20 cellular contexts compared by ENCODE assay signal in genomic region chr6:37512400-37512958, GRCh38. TPM values are rescaled to one million over a fixed set of nuclear protein-coding genes. Genes with fewer than 3 reads are reported as not detected.
A peak's percentile ranks its signal among the peaks of the same experiment; 100 is the strongest.
DNase-seq lines count a peak whose midpoint lies in the region; ATAC-seq lines count a peak whose summit lies in the region.
"Had no signal": no experiment of that assay in that cellular context is flagged by ENCODE, and none has a peak within 500 bp of the region (broad histone marks: within the 10 kb centered on the region; RNA-seq: fewer than 3 reads in every experiment).

No MANE protein-coding gene starts in this region.

- H3K4me2 ChIP-seq in BLaER1 (peak overlapping the region; percentile 96), mesendoderm (ENCODE audit: low read length) (peak overlapping the region; percentile 58)

- no peak overlapping the region for H3K18ac ChIP-seq in mesendoderm (ENCODE audit: low read length)

- no peaks in the 10 kb centered on the region for H3K27me3 Mint-ChIP-seq in central memory CD8-positive, alpha-beta T cell
- H3K27me3 Mint-ChIP-seq: activated CD4-positive, alpha-beta memory T cell treated with anti-CD3 and anti-CD28 coated beads, Interleukin-2, amount 10 ng/mL, durations not matched to agents 7 days and 5 days; activated naive CD4-positive, alpha-beta T cell treated with anti-CD3 and anti-CD28 coated beads, Interleukin-2, amount 50 U/mL, for 24 hours had no signal

- no CpG with 5 or more reads among the region's 11 CpGs for WGBS in mesendoderm (ENCODE audit: extremely low coverage, insufficient coverage, low lambda C conversion rate)

- H3K36me3 ChIP-seq in BLaER1 (no peaks in the 10 kb centered on the region), HUES6 (ENCODE audit: control insufficient read depth, insufficient read depth, low read length) (no peaks in the 10 kb centered on the region), mesendoderm (ENCODE audit: control insufficient read depth, insufficient read depth, low read length) (no peaks in the 10 kb centered on the region)
- H3K36me3 ChIP-seq: BE2C, heart left ventricle, lower lobe of right lung, SJSA1, spleen had no signal

- no peak overlapping the region for H3K4me3 ChIP-seq in BLaER1
- peak overlapping the region; percentile 50 for H3K4me3 ChIP-seq in HUES6 (ENCODE audit: low read depth, low read length)
- no peak overlapping the region for H3K4me3 ChIP-seq in mesendoderm (ENCODE audit: low read length)
- H3K4me3 ChIP-seq: heart left ventricle, lower lobe of right lung, SJSA1, spleen had no signal

- H2BK5ac ChIP-seq in mesendoderm (ENCODE audit: low read length): no peak overlapping the region

- no peaks in the 10 kb centered on the region for H4K20me1 ChIP-seq in BLaER1

- H3K56ac ChIP-seq in mesendoderm (ENCODE audit: low read length): peak overlapping the region; percentile 69

- no peaks in the 10 kb centered on the region for H3K79me1 ChIP-seq in mesendoderm (ENCODE audit: low read length)

- peak overlapping the region; percentile 98 for H3K27ac Mint-ChIP-seq in central memory CD8-positive, alpha-beta T cell (ENCODE audit: low read depth)
- H3K27ac Mint-ChIP-seq: activated CD4-positive, alpha-beta memory T cell treated with anti-CD3 and anti-CD28 coated beads, Interleukin-2, amount 10 ng/mL, durations not matched to agents 7 days and 5 days had no signal

- no peak for DNase-seq in central memory CD8-positive, alpha-beta T cell (ENCODE audit: low spot score in 2 of 2)
- DNase-seq in mesendoderm: peak; percentile 82
- DNase-seq in activated effector memory CD4-positive, alpha-beta T cell treated with anti-CD3 and anti-CD28 coated beads, Interleukin-2, amount 50 U/mL, for 16 hours: no peak
- DNase-seq in NCI-H748 (lab: John Stamatoyannopoulos, UW; ENCODE audit: unreplicated experiment): no peak
- DNase-seq in AG08395 (ENCODE audit: low spot score): no peak
- DNase-seq: activated CD4-positive, alpha-beta memory T cell treated with anti-CD3 and anti-CD28 coated beads, Interleukin-2, amount 10 ng/mL, durations not matched to agents 7 days and 5 days; activated T-cell treated with anti-CD3 and anti-CD28 coated beads, Interleukin-2, amount 50 U/mL, for 4 hours; BE2C; heart left ventricle; KG1; lower lobe of right lung; MV-4-11; NCI-H1694 treated with DMSO at 0.1 percent for 48 hours; occipital lobe; spleen had no signal

- H3K9ac ChIP-seq in BLaER1: peak overlapping the region; percentile 50; the same call in 1 of the 2 replicates
- H3K9ac ChIP-seq in HUES6 (ENCODE audit: low read length): no peak overlapping the region
- peak overlapping the region; percentile 25 for H3K9ac ChIP-seq in mesendoderm (ENCODE audit: low read length)

- H4K5ac ChIP-seq in mesendoderm (ENCODE audit: low read length): no peak overlapping the region

- ATAC-seq in central memory CD8-positive, alpha-beta T cell (replicated peaks; ENCODE audit: extremely low read depth, poor library complexity, severe bottlenecking): no peak
- no peak for ATAC-seq in GM18873 (IDR thresholded peaks at IDR 0.05; ENCODE audit: low FRiP score, unreplicated experiment)
- ATAC-seq: activated T-cell treated with anti-CD3 and anti-CD28 coated beads, Interleukin-2, amount 50 U/mL, for 4 hours; heart left ventricle; lower lobe of right lung had no signal

- H2AK5ac ChIP-seq in mesendoderm (ENCODE audit: low read length): no peak overlapping the region

- H3K36me3 Mint-ChIP-seq in central memory CD8-positive, alpha-beta T cell (ENCODE audit: insufficient read depth): peaks cover 39% of the 10 kb centered on the region
- H3K36me3 Mint-ChIP-seq: activated naive CD4-positive, alpha-beta T cell treated with anti-CD3 and anti-CD28 coated beads, Interleukin-2, amount 50 U/mL, for 24 hours had no signal

- H3K4me1 ChIP-seq in BLaER1 (peaks cover 61% of the 10 kb centered on the region), HUES6 (ENCODE audit: control insufficient read depth, insufficient read depth, low read length) (peaks cover 58% of the 10 kb centered on the region), mesendoderm (ENCODE audit: control insufficient read depth, low read depth, low read length) (peaks cover 10% of the 10 kb centered on the region)

- H3K27ac ChIP-seq in BLaER1 (peak overlapping the region; percentile 61), HUES6 (ENCODE audit: low read depth, low read length) (no peak overlapping the region), mesendoderm (ENCODE audit: low read depth, low read length) (no peak overlapping the region)
- H3K27ac ChIP-seq: heart left ventricle, lower lobe of right lung, SJSA1 had no signal

- no peak overlapping the region for H3K4ac ChIP-seq in mesendoderm (ENCODE audit: low read depth, low read length)

- no peaks in the 10 kb centered on the region for H3K27me3 ChIP-seq in BLaER1
- H3K27me3 ChIP-seq in HUES6 (ENCODE audit: control insufficient read depth, insufficient read depth, low read length): peaks cover 46% of the 10 kb centered on the region
- no peaks in the 10 kb centered on the region for H3K27me3 ChIP-seq in mesendoderm (ENCODE audit: insufficient read depth, low read length, poor library complexity)
- H3K27me3 ChIP-seq: BE2C, SJSA1 had no signal

- H3K9me3 Mint-ChIP-seq in central memory CD8-positive, alpha-beta T cell: no peaks in the 10 kb centered on the region
- H3K9me3 Mint-ChIP-seq: activated CD4-positive, alpha-beta memory T cell treated with anti-CD3 and anti-CD28 coated beads, Interleukin-2, amount 10 ng/mL, durations not matched to agents 7 days and 5 days; activated T-cell treated with anti-CD3 and anti-CD28 coated beads, Interleukin-2, amount 50 U/mL, for 4 hours had no signal

- H3K4me1 Mint-ChIP-seq in central memory CD8-positive, alpha-beta T cell: peaks cover 87% of the 10 kb centered on the region

- H3K23ac ChIP-seq in mesendoderm (ENCODE audit: low read length): peak overlapping the region; percentile 59

- H3K79me2 ChIP-seq in mesendoderm (ENCODE audit: control insufficient read depth, insufficient read depth, low read length): no peaks in the 10 kb centered on the region

- no peak overlapping the region for H2BK120ac ChIP-seq in mesendoderm (ENCODE audit: low read depth, low read length)

- no peak overlapping the region for H2BK15ac ChIP-seq in mesendoderm (replicated peaks; ENCODE audit: low read depth)

- no peak overlapping the region for H4K8ac ChIP-seq in mesendoderm (ENCODE audit: low read depth, low read length)

- H3K4me3 Mint-ChIP-seq in central memory CD8-positive, alpha-beta T cell: no peak overlapping the region
- H3K4me3 Mint-ChIP-seq: activated CD4-positive, alpha-beta memory T cell treated with anti-CD3 and anti-CD28 coated beads, Interleukin-2, amount 10 ng/mL, durations not matched to agents 7 days and 5 days; activated naive CD4-positive, alpha-beta T cell treated with anti-CD3 and anti-CD28 coated beads, Interleukin-2, amount 50 U/mL, for 24 hours; activated T-cell treated with anti-CD3 and anti-CD28 coated beads, Interleukin-2, amount 50 U/mL, for 4 hours had no signal

- H3K9me3 ChIP-seq in BLaER1: no peaks in the 10 kb centered on the region
- H3K9me3 ChIP-seq in HUES6 (ENCODE audit: control insufficient read depth, insufficient read depth, low read depth, low read length): no peaks in the 10 kb centered on the region
- H3K9me3 ChIP-seq: BE2C, heart left ventricle, lower lobe of right lung, SJSA1, spleen had no signal

RNA-seq across cellular contexts. Expression of gene CCDC167, which starts 12.8 kb away (rescaled TPM):
- polyA plus RNA-seq in mesendoderm (2013, experiment 1 of 2): 27.6 TPM
- 28.0 TPM for polyA plus RNA-seq in mesendoderm (2013, experiment 2 of 2)
